Comparison of ENCODE assay signal across 8 cellular contexts in genomic region chr4:81635747-81636146, GRCh38.
DNase-seq lines count a peak whose midpoint lies in the region; ATAC-seq lines count a peak whose summit lies in the region.

No MANE protein-coding gene starts in this region.

- peak; percentile 76 for ATAC-seq in HG03060 (IDR thresholded peaks at IDR 0.05; ENCODE audit: low read depth, unreplicated experiment)

- DNase-seq in DMS153 (lab: John Stamatoyannopoulos, UW) (peak; percentile 25), DMS153 treated with DMSO at 0.1 percent for 48 hours (lab: John Stamatoyannopoulos, UW; ENCODE audit: unreplicated experiment) (no peak), NOMO-1 treated with DMSO at 0.1 percent for 48 hours (lab: John Stamatoyannopoulos, UW; ENCODE audit: unreplicated experiment) (peak; percentile 87), left kidney (ENCODE audit: low read depth, low spot score) (peak; percentile 31), 8988T (no peak), cerebellar nuclear complex (lab: John Stamatoyannopoulos, UW) (no peak)
- DNase-seq in activated CD4-positive, CD25-positive, alpha-beta regulatory T cell treated with anti-CD3 and anti-CD28 coated beads, Interleukin-2, amount 50 U/mL, for 72 hours, result no peak

Comparison
In these comparisons a context has a peak if more than half of its experiments do, and no peak if none do; other contexts are left out.
1. DNase-seq: peak in DMS153 (single experiment), NOMO-1 treated with DMSO at 0.1 percent for 48 hours (single experiment) and left kidney (single experiment); none in DMS153 treated with DMSO at 0.1 percent for 48 hours (single experiment), activated CD4-positive, CD25-positive, alpha-beta regulatory T cell treated with anti-CD3 and anti-CD28 coated beads, Interleukin-2, amount 50 U/mL, for 72 hours (single experiment), 8988T (single experiment) and cerebellar nuclear complex (0 of 2).